27 cellular contexts compared by ENCODE assay signal in genomic region chr18:45821667-45822066, GRCh38. TPM values are rescaled to one million over a fixed set of nuclear protein-coding genes. Genes with fewer than 3 reads are reported as not detected.
DNase-seq lines count a peak whose midpoint lies in the region; ATAC-seq, FAIRE-seq and TF ChIP-seq lines count a peak whose summit lies in the region.
"Had no signal": no experiment of that assay in that cellular context is flagged by ENCODE, and none has a peak within 500 bp of the region (broad histone marks: within the 10 kb centered on the region; RNA-seq: fewer than 3 reads in every experiment).

No MANE protein-coding gene starts in this region.

- H3K4me1 ChIP-seq in HepG2 (ENCODE audit: insufficient read depth, low read length) (no peaks in the 10 kb centered on the region), right lobe of liver (no peaks in the 10 kb centered on the region), Loucy (ENCODE audit: insufficient read depth, low read length, poor library complexity, severe bottlenecking) (peaks cover 36% of the 10 kb centered on the region)
- H3K4me1 ChIP-seq: BE2C had no signal

- TF ChIP-seq EP300 in HepG2 (IDR thresholded peaks at IDR 0.05; ENCODE audit: low read depth in 2 of 2, low read length in 2 of 2) = no peak
- TF ChIP-seq EP300 in HepG2 (CRISPR knock-in tag; IDR thresholded peaks at IDR 0.05; ENCODE audit: borderline replicate concordance) = no peak

- in situ Hi-C loops in HepG2 (cut with HindIII; ENCODE audit: extremely low pct_ligation_motif_present, low pct_unique_long_range_greater_than_20kb) = no loop called here

- no TSS peak for BruUV-seq in HepG2 (replicated peaks; lab: Mats Ljungman, UMichigan)

- CTCF ChIA-PET in HepG2 (lab: Yijun Ruan, JAX; ENCODE audit: low intra/inter-chr PET ratio, low total read pairs) = no interaction called here

- peaks cover 3% of the 10 kb centered on the region for H3K36me3 Mint-ChIP-seq in memory B cell
- peaks cover 1% of the 10 kb centered on the region; the same call in 1 of the 2 replicates for H3K36me3 Mint-ChIP-seq in HFFc6 (ENCODE audit: low read depth)
- H3K36me3 Mint-ChIP-seq: CD4-positive, alpha-beta memory T cell; CD4-positive, CD25-positive, alpha-beta regulatory T cell had no signal

- H4K20me1 ChIP-seq in HepG2 (ENCODE audit: insufficient read depth, low read length) = no peaks in the 10 kb centered on the region
- no peaks in the 10 kb centered on the region for H4K20me1 ChIP-seq in Loucy (ENCODE audit: insufficient read depth, low read length, poor library complexity, severe bottlenecking)
- H4K20me1 ChIP-seq: BLaER1 had no signal

- POLR2A ChIA-PET in HepG2 (lab: Yijun Ruan, JAX) = no interaction called here

- H3K4me3 ChIP-seq in HepG2 (replicated peaks in 1 of 3; ENCODE audit: insufficient read depth in 1 of 3, low read depth in 2 of 3, low read length in 3 of 3) (no peak overlapping the region), right lobe of liver (no peak overlapping the region), Loucy (ENCODE audit: low read length, poor library complexity, severe bottlenecking) (no peak overlapping the region)
- H3K4me3 ChIP-seq: BLaER1 had no signal

- TF ChIP-seq CTCF in HepG2 (CRISPR knock-in tag; IDR thresholded peaks at IDR 0.05) (no peak), right lobe of liver (IDR thresholded peaks at IDR 0.05) (no peak), Loucy (conservative IDR thresholded peaks at IDR 0.05; ENCODE audit: low read length) (0 out of 2 replicates have a peak, but pooled peaks have one; percentile 12), HFFc6 (IDR thresholded peaks at IDR 0.05) (no peak)

- ATAC-seq in HepG2 (no peak), right lobe of liver (no peak), memory B cell (ENCODE audit: low read depth) (peak; percentile 48)

- H3K9me3 ChIP-seq in HepG2 (ENCODE audit: low read length) (no peaks in the 10 kb centered on the region), right lobe of liver (no peaks in the 10 kb centered on the region), Loucy (ENCODE audit: insufficient read depth, low read depth, low read length) (no peaks in the 10 kb centered on the region)
- H3K9me3 ChIP-seq: BE2C had no signal

- H3K27me3 ChIP-seq in HepG2 (ENCODE audit: control insufficient read depth in 1 of 2, insufficient read depth in 2 of 2, low read length in 2 of 2) = no peaks in the 10 kb centered on the region; a peak in 1 of 5 replicates
- no peaks in the 10 kb centered on the region for H3K27me3 ChIP-seq in right lobe of liver
- no peaks in the 10 kb centered on the region for H3K27me3 ChIP-seq in Loucy (ENCODE audit: insufficient read depth, low read length, poor library complexity, severe bottlenecking)
- H3K27me3 ChIP-seq: BLaER1 had no signal

- H3K4me2 ChIP-seq in HepG2 (ENCODE audit: low read depth, low read length) (no peak overlapping the region), Loucy (ENCODE audit: low read depth, low read length, poor library complexity, severe bottlenecking) (no peak overlapping the region)
- H3K4me2 ChIP-seq: BLaER1 had no signal

- TF ChIP-seq POLR2A in HepG2 (IDR thresholded peaks at IDR 0.05; ENCODE audit: insufficient read depth in 1 of 2, low read depth in 2 of 2, low read length in 2 of 2) = no peak
- TF ChIP-seq POLR2A in right lobe of liver (IDR thresholded peaks at IDR 0.05) = no peak

- no peaks in the 10 kb centered on the region for H3K79me2 ChIP-seq in HepG2 (ENCODE audit: insufficient read depth, low read length)
- no peaks in the 10 kb centered on the region for H3K79me2 ChIP-seq in Loucy (ENCODE audit: insufficient read depth, low read length)

- DNase-seq in HepG2 (ENCODE audit: low spot score) = no peak
- DNase-seq in right lobe of liver = no peak
- DNase-seq in memory B cell (ENCODE audit: low spot score in 2 of 2) = no peak
- DNase-seq in HFFc6 = no peak
- no peak for DNase-seq in hippocampal formation (lab: John Stamatoyannopoulos, UW)
- DNase-seq: 8988T; ACHN; BE2C; C1 segment of cervical spinal cord; CD4-positive, alpha-beta memory T cell; CD4-positive, CD25-positive, alpha-beta regulatory T cell; CD8-positive, alpha-beta memory T cell; COR-L47; DMS 273 treated with DMSO at 0.1 percent for 48 hours; DMS153; DMS53; DMS79; DND-41; EL; GDM1 had no signal

- WGBS in HepG2 (ENCODE audit: low lambda C conversion rate) = 0% methylated on average over 1 of the region's 1 CpG
- 78% methylated on average over 1 of the region's 1 CpG for WGBS in right lobe of liver (ENCODE audit: insufficient coverage, low coverage, low lambda C conversion rate, missing lambda C conversion rate)

- H3K27ac ChIP-seq in HepG2 (ENCODE audit: extremely low read length, insufficient read depth, low read length) = no peak overlapping the region
- no peak overlapping the region for H3K27ac ChIP-seq in right lobe of liver
- H3K27ac ChIP-seq: BLaER1 had no signal

- H3K4me1 Mint-ChIP-seq in memory B cell = peaks cover 15% of the 10 kb centered on the region
- H3K4me1 Mint-ChIP-seq in HFFc6 (ENCODE audit: low read depth) = peaks cover 14% of the 10 kb centered on the region; the same call in 1 of the 2 replicates

- no peaks in the 10 kb centered on the region for H3F3A ChIP-seq in Loucy (ENCODE audit: low read depth)

- H3K27me3 Mint-ChIP-seq in memory B cell (peaks cover 7% of the 10 kb centered on the region), HFFc6 (ENCODE audit: insufficient read depth) (no peaks in the 10 kb centered on the region)

- no peak overlapping the region for H3K4me3 Mint-ChIP-seq in memory B cell
- H3K4me3 Mint-ChIP-seq in HFFc6 = no peak overlapping the region
- H3K4me3 Mint-ChIP-seq: CD14-positive monocyte; CD4-positive, alpha-beta memory T cell; CD4-positive, CD25-positive, alpha-beta regulatory T cell; CD8-positive, alpha-beta memory T cell had no signal

- no peak overlapping the region for H2AFZ ChIP-seq in HepG2 (ENCODE audit: low read length)
- H2AFZ ChIP-seq in Loucy (ENCODE audit: low read length) = no peak overlapping the region

- no peak for TF ChIP-seq RAD21 in HepG2 (CRISPR knock-in tag; IDR thresholded peaks at IDR 0.05)

- H3K9me2 ChIP-seq in Loucy (replicated peaks; ENCODE audit: low read depth, low read length) = no peaks in the 10 kb centered on the region

- H3K9me3 Mint-ChIP-seq in memory B cell (peaks cover 3% of the 10 kb centered on the region), HFFc6 (no peaks in the 10 kb centered on the region)

- intact Hi-C loops in HepG2 (cut with micrococcal nuclease; ENCODE audit: unreplicated experiment) = no loop called here
- intact Hi-C loops in right lobe of liver (cut with DNase I) = no loop called here

- H3K36me3 ChIP-seq in HepG2 (replicated peaks in 1 of 2; ENCODE audit: control insufficient read depth in 1 of 2, insufficient read depth in 2 of 2, low read length in 2 of 2) = no peaks in the 10 kb centered on the region
- H3K36me3 ChIP-seq in right lobe of liver = no peaks in the 10 kb centered on the region
- no peaks in the 10 kb centered on the region for H3K36me3 ChIP-seq in Loucy (ENCODE audit: insufficient read depth, low read length)
- H3K36me3 ChIP-seq: BE2C, BLaER1 had no signal

- no peak overlapping the region for H3K9ac ChIP-seq in HepG2 (ENCODE audit: insufficient read depth, low read depth, low read length)
- no peak overlapping the region for H3K9ac ChIP-seq in Loucy (ENCODE audit: low read depth, low read length, poor library complexity, severe bottlenecking)
- H3K9ac ChIP-seq: BLaER1 had no signal

- FAIRE-seq in HepG2 (lab: Jason Lieb, UNC) = no peak
- FAIRE-seq: A204.1, GM12891, GM19239 had no signal

- no peak overlapping the region for H3K27ac Mint-ChIP-seq in memory B cell
- no peak overlapping the region for H3K27ac Mint-ChIP-seq in HFFc6
- H3K27ac Mint-ChIP-seq: CD4-positive, CD25-positive, alpha-beta regulatory T cell; CD8-positive, alpha-beta memory T cell had no signal

RNA-seq across cellular contexts. Expression of gene SIGLEC15, which starts 3.8 kb away (rescaled TPM):
- total RNA-seq in HepG2 (2016; rRNA removed; fragmentation: Illumina TruSeq; extraction: Trizol) (not detected in 2 replicates), right lobe of liver (under 1 TPM in 4 of 6 experiments, not detected in 2; 0.12 to 0.35 (median 0.19) TPM)
- total RNA-seq in HepG2 (2016; cell fraction: cytosol; rRNA removed; fragmentation: Illumina TruSeq; extraction: Trizol; ENCODE audit: low read depth) = not detected in 2 replicates
- total RNA-seq in HepG2 (2016; cell fraction: insoluble cytoplasmic fraction; rRNA removed; fragmentation: Illumina TruSeq; extraction: Trizol) = not detected in 2 replicates
- total RNA-seq in HepG2 (2016; cell fraction: membrane; rRNA removed; fragmentation: Illumina TruSeq; extraction: Trizol) = not detected in 2 replicates
- not detected in 2 replicates for total RNA-seq in HepG2 (2016; cell fraction: nucleus; rRNA removed; fragmentation: Illumina TruSeq; extraction: Trizol)
- not detected in 2 replicates for polyA plus RNA-seq in HepG2 (2011; rRNA removed)
- not detected in 2 replicates for polyA plus RNA-seq in HepG2 (2011; cell fraction: cytosol; rRNA removed)
- not detected in 2 replicates for polyA plus RNA-seq in HepG2 (2011; cell fraction: nucleus; rRNA removed)
- polyA plus RNA-seq in HepG2 (2012) = not detected in 2 replicates
- polyA plus RNA-seq in HepG2 (2016; cell fraction: cytosol; fragmentation: Illumina TruSeq; extraction: Trizol; ENCODE audit: low read depth) = not detected in 2 replicates
- polyA plus RNA-seq in HepG2 (2016; cell fraction: insoluble cytoplasmic fraction; fragmentation: Illumina TruSeq; extraction: Trizol; ENCODE audit: low read depth) = not detected in 2 replicates
- not detected in 2 replicates for polyA plus RNA-seq in HepG2 (2016; cell fraction: membrane; fragmentation: Illumina TruSeq; extraction: Trizol; ENCODE audit: low read depth)
- not detected in 2 replicates for polyA plus RNA-seq in HepG2 (2016; cell fraction: nucleus; fragmentation: Illumina TruSeq; extraction: Trizol; ENCODE audit: insufficient read depth, low read depth)
- not detected in 2 replicates for polyA minus RNA-seq in HepG2 (2011; rRNA and poly(A)+ RNA removed; ENCODE audit: low replicate concordance)
- not detected in 2 replicates for polyA minus RNA-seq in HepG2 (2011; cell fraction: cytosol; rRNA and poly(A)+ RNA removed)
- polyA minus RNA-seq in HepG2 (2011; cell fraction: nucleus; rRNA and poly(A)+ RNA removed) = not detected in 2 replicates
- total RNA-seq in HFFc6 (2021; fragmentation: NEBNext Ultra II Directional; extraction: Animal tissue kit (Norgen Biotek cat#: 25700)) = under 1 TPM; 0.40 to 0.91 (median 0.61) TPM
- total RNA-seq: CD4-positive, alpha-beta memory T cell; CD4-positive, CD25-positive, alpha-beta regulatory T cell; CD8-positive, alpha-beta memory T cell; G401 had no signal
- polyA plus RNA-seq: CD4-positive, alpha-beta memory T cell had no signal
